ENCODE assay signal across 29 cellular contexts in the genomic region with DNA sequence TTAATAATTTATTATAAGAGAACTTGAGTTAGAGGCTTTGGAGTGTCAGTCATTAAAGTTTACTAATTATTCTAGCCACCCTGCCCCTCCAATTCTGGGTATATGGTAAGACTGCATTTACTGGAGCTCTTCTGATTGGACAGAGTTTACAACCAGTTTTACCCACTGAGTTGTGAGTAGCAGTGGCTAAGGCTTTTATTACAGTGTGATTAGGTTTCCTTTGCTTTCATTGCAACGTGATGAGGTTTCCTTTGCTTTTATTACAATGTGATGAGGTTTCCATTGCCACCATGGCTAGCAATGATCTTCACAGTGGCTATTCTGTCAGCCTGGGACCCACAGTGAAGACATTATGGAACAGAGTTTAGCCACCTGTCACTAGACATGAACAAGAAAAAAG.
"Had no signal": no experiment of that assay in that cellular context is flagged by ENCODE, and none has a peak within 500 bp of the region (broad histone marks: within the 10 kb centered on the region; RNA-seq: fewer than 3 reads in every experiment).

No MANE protein-coding gene starts in this region.

- H3K9me3 ChIP-seq: left lung, lower lobe of right lung, pancreas, prostate gland, stomach, testis, thyroid gland, transverse colon, upper lobe of left lung had no signal

- H2AFZ ChIP-seq: hepatocyte had no signal

- DNase-seq: kidney glomerular epithelial cell; left cardiac atrium; left lung; lower lobe of right lung; mammary epithelial cell; mesenchymal stem cell; naive thymus-derived CD8-positive, alpha-beta T cell; nucleus accumbens; pancreas; posterior cingulate gyrus; retina; right cardiac atrium; stimulated activated CD4-positive, alpha-beta T cell treated with anti-CD3 and anti-CD28 coated beads, Interleukin-12 subunit alpha, Interleukin-12 subunit beta, amount 100 ng/mL, for 4 hours; stimulated activated CD4-positive, alpha-beta T cell treated with anti-CD3 and anti-CD28 coated beads, Interleukin-15, amount 100 ng/mL, for 24 hours; stimulated activated CD4-positive, alpha-beta T cell treated with anti-CD3 and anti-CD28 coated beads, Interleukin-2, amount 100 ng/mL, for 24 hours; stimulated activated CD4-positive, alpha-beta T cell treated with anti-CD3 and anti-CD28 coated beads, Interleukin-4, amount 100 ng/mL, for 1 hour; stimulated activated naive B cell treated with anti-CD40 and anti-IgM and Interleukin-4, amounts not matched to agents 10 μg/mL and 1 μg/mL and 100 μg/mL, for 72 hours; stimulated activated naive CD8-positive, alpha-beta T cell treated with anti-CD3 and anti-CD28 coated beads, Interleukin-15, Interleukin-2, amounts not matched to agents 100 U/mL and 50 U/mL, for 24 hours; stomach; testis; thyroid gland; transverse colon had no signal

- H3K27me3 ChIP-seq: hepatocyte, left lung, pancreas, stomach, testis, thyroid gland, transverse colon, upper lobe of left lung had no signal

- H3K4me1 Mint-ChIP-seq: naive thymus-derived CD8-positive, alpha-beta T cell; stimulated activated naive B cell treated with anti-CD40 and anti-IgM and Interleukin-4, amounts not matched to agents 10 μg/mL and 1 μg/mL and 100 μg/mL, for 72 hours had no signal

- H3K4me2 ChIP-seq: hepatocyte had no signal

- H3K36me3 Mint-ChIP-seq: naive thymus-derived CD8-positive, alpha-beta T cell; stimulated activated naive B cell treated with anti-CD40 and anti-IgM and Interleukin-4, amounts not matched to agents 10 μg/mL and 1 μg/mL and 100 μg/mL, for 72 hours had no signal

- H3K27ac ChIP-seq: hepatocyte, left lung, lower lobe of right lung, pancreas, prostate gland, skin epidermis, stomach, testis, thyroid gland, transverse colon had no signal

- H3K4me3 ChIP-seq: hepatocyte, left lung, lower lobe of right lung, pancreas, prostate gland, skin epidermis, stomach, testis, thyroid gland, transverse colon, upper lobe of left lung had no signal

- H3K36me3 ChIP-seq: left lung, lower lobe of right lung, pancreas, prostate gland, stomach, thyroid gland, transverse colon, upper lobe of left lung had no signal

- H3K4me3 Mint-ChIP-seq: naive thymus-derived CD8-positive, alpha-beta T cell; nephron; neural crest cell; stimulated activated naive B cell treated with anti-CD40 and anti-IgM and Interleukin-4, amounts not matched to agents 10 μg/mL and 1 μg/mL and 100 μg/mL, for 72 hours had no signal

- ATAC-seq: left cardiac atrium; naive thymus-derived CD8-positive, alpha-beta T cell; right cardiac atrium; sciatic nerve; stimulated activated naive B cell treated with anti-CD40 and anti-IgM and Interleukin-4, amounts not matched to agents 10 μg/mL and 1 μg/mL and 100 μg/mL, for 72 hours; stimulated activated naive CD8-positive, alpha-beta T cell treated with anti-CD3 and anti-CD28 coated beads, Interleukin-15, Interleukin-2, amounts not matched to agents 100 U/mL and 50 U/mL, for 24 hours had no signal

- H3K79me2 ChIP-seq: hepatocyte had no signal

- H3K9me3 Mint-ChIP-seq: neural crest cell had no signal

- H3K27ac Mint-ChIP-seq: naive thymus-derived CD8-positive, alpha-beta T cell; nephron; stimulated activated naive B cell treated with anti-CD40 and anti-IgM and Interleukin-4, amounts not matched to agents 10 μg/mL and 1 μg/mL and 100 μg/mL, for 72 hours had no signal

- H3K4me1 ChIP-seq: lower lobe of right lung, pancreas, prostate gland, testis, thyroid gland, transverse colon had no signal

- H3K27me3 Mint-ChIP-seq: naive thymus-derived CD8-positive, alpha-beta T cell; stimulated activated naive B cell treated with anti-CD40 and anti-IgM and Interleukin-4, amounts not matched to agents 10 μg/mL and 1 μg/mL and 100 μg/mL, for 72 hours had no signal
